In genomic region chr1:204517382-204517781, GRCh38 we compare ENCODE assay signal across 8 cellular contexts. TPM values are rescaled to one million over a fixed set of nuclear protein-coding genes. Genes with fewer than 3 reads are reported as not detected.
DNase-seq lines count a peak whose midpoint lies in the region; ATAC-seq and TF ChIP-seq lines count a peak whose summit lies in the region.
"Not testable (repeated sequence)": the region's sequence is repeated elsewhere in the genome, so short reads cannot be mapped to it uniquely, and the experiment has no call there.

No MANE protein-coding gene starts in this region.

- not testable (repeated sequence) for H3K9me3 Mint-ChIP-seq in CD8-positive, alpha-beta memory T cell

- not testable (repeated sequence) for H3K27me3 Mint-ChIP-seq in CD8-positive, alpha-beta memory T cell

- not testable (repeated sequence) for H3K27ac Mint-ChIP-seq in CD8-positive, alpha-beta memory T cell

- 82 to 92% (median 90%) methylated on average over 19 of the region's 19 CpGs for WGBS in heart left ventricle, 4 donors

- not testable (repeated sequence) for H3K36me3 ChIP-seq in CD8-positive, alpha-beta memory T cell (ENCODE audit: insufficient read depth, low read length); colonic mucosa; mucosa of stomach (ENCODE audit: control insufficient read depth, insufficient read depth, low read length); skeletal muscle satellite cell (ENCODE audit: insufficient read depth, low read length); upper lobe of right lung
- peaks cover 0 to 16% (median 11%) of the 10 kb centered on the region in 9 donors for H3K36me3 ChIP-seq in heart left ventricle

- H3K27ac ChIP-seq in CD8-positive, alpha-beta memory T cell (ENCODE audit: low read depth, low read length): peak overlapping the region; percentile 97
- peak overlapping the region; percentile 92 for H3K27ac ChIP-seq in colonic mucosa
- H3K27ac ChIP-seq in heart left ventricle: peak overlapping the region in 2 of 12 donors; percentile 90 to 98
- peak overlapping the region; percentile 96 for H3K27ac ChIP-seq in upper lobe of right lung

- TF ChIP-seq POLR2A in heart left ventricle (IDR thresholded peaks at IDR 0.05): not testable (repeated sequence)

- TF ChIP-seq CTCF in LNCaP clone FGC (IDR thresholded peaks at IDR 0.05; ENCODE audit: control insufficient read depth, extremely low read depth, insufficient read depth); colonic mucosa (IDR thresholded peaks at IDR 0.05); heart left ventricle (IDR thresholded peaks at IDR 0.05); upper lobe of right lung (IDR thresholded peaks at IDR 0.05): not testable (repeated sequence)

- H3K4me3 Mint-ChIP-seq in CD8-positive, alpha-beta memory T cell: not testable (repeated sequence)

- H3K4me1 Mint-ChIP-seq in CD8-positive, alpha-beta memory T cell: peaks cover 22 to 75% (median 64%) of the 10 kb centered on the region in 3 donors

- CTCF ChIA-PET in CD8-positive, alpha-beta memory T cell (lab: Charles Lee): interaction anchor here (1.0 to 5.8 kb wide), 9 partner anchors 11 to 87 kb away, joined by 3 to 53 read pairs (median 8); partner anchors contain the start of gene PIK3C2B

- H3K9ac ChIP-seq in colonic mucosa (ENCODE audit: low read depth in 2 of 2, low read length in 2 of 2): not testable (repeated sequence)
- H3K9ac ChIP-seq in mucosa of stomach (ENCODE audit: low read length): peak overlapping the region; percentile 83
- H3K9ac ChIP-seq in skeletal muscle satellite cell (ENCODE audit: low read depth, low read length): peak overlapping the region; percentile 95

- not testable (repeated sequence) for H3K9me3 ChIP-seq in CD8-positive, alpha-beta memory T cell (ENCODE audit: low read length); colonic mucosa; heart left ventricle; mucosa of stomach (ENCODE audit: control insufficient read depth, low read length); skeletal muscle satellite cell (replicated peaks; ENCODE audit: low read length); upper lobe of right lung

- DNase-seq in CD8-positive, alpha-beta memory T cell; LNCaP clone FGC (ENCODE audit: low read depth); colonic mucosa; heart left ventricle; upper lobe of right lung: not testable (repeated sequence)
- DNase-seq in activated CD4-positive, alpha-beta T cell treated with anti-CD3 and anti-CD28 coated beads for 48 hours: peak; percentile 58

- H3K27me3 ChIP-seq in CD8-positive, alpha-beta memory T cell (ENCODE audit: insufficient read depth, low read length, poor library complexity, severe bottlenecking); colonic mucosa; heart left ventricle; mucosa of stomach (ENCODE audit: control insufficient read depth, insufficient read depth, low read length); skeletal muscle satellite cell (ENCODE audit: control insufficient read depth, insufficient read depth, low read length); upper lobe of right lung: not testable (repeated sequence)

- ATAC-seq in heart left ventricle, upper lobe of right lung: not testable (repeated sequence)

- H3K4me1 ChIP-seq in CD8-positive, alpha-beta memory T cell (ENCODE audit: insufficient read depth, low read length): peaks cover 83% of the 10 kb centered on the region
- not testable (repeated sequence) for H3K4me1 ChIP-seq in colonic mucosa; mucosa of stomach (ENCODE audit: control insufficient read depth, insufficient read depth, low read length)
- H3K4me1 ChIP-seq in heart left ventricle (peaks cover 3 to 82% (median 38%) of the 10 kb centered on the region in 12 donors), skeletal muscle satellite cell (ENCODE audit: control insufficient read depth, insufficient read depth, low read length) (peaks cover 22% of the 10 kb centered on the region), upper lobe of right lung (peaks cover 35% of the 10 kb centered on the region)

- peaks cover 1 to 31% (median 6%) of the 10 kb centered on the region in 3 donors for H3K36me3 Mint-ChIP-seq in CD8-positive, alpha-beta memory T cell

- intact Hi-C loops in colonic mucosa (cut with DNase I); heart left ventricle (cut with DNase I); upper lobe of right lung (cut with DNase I): not testable (repeated sequence)

- peak overlapping the region; percentile 81 for H3K4me3 ChIP-seq in CD8-positive, alpha-beta memory T cell (ENCODE audit: low read length)
- H3K4me3 ChIP-seq in LNCaP clone FGC (ENCODE audit: low read depth, low read length): peak overlapping the region; percentile 97
- peak overlapping the region; percentile 53 for H3K4me3 ChIP-seq in colonic mucosa
- H3K4me3 ChIP-seq in heart left ventricle: peak overlapping the region in 10 of 12 donors; percentile 53 to 95 (median 78)
- H3K4me3 ChIP-seq in mucosa of stomach (ENCODE audit: low read length): peak overlapping the region; percentile 84
- peak overlapping the region; percentile 94 for H3K4me3 ChIP-seq in skeletal muscle satellite cell (ENCODE audit: low read length)
- peak overlapping the region; percentile 82 for H3K4me3 ChIP-seq in upper lobe of right lung

- POLR2A ChIA-PET in CD8-positive, alpha-beta memory T cell (lab: Charles Lee): interaction anchor here (0.6 to 2.9 kb wide), 5 partner anchors 11 to 29 kb away, joined by 3 to 62 read pairs (median 3); no protein-coding TSS in a partner anchor

- peak overlapping the region; percentile 81 for H3K4me2 ChIP-seq in skeletal muscle satellite cell (ENCODE audit: low read length)

RNA-seq across cellular contexts. Expression of gene MDM4, which starts 1.2 kb away (rescaled TPM):
- 10 to 100 TPM; 80.7 TPM for total RNA-seq in CD8-positive, alpha-beta memory T cell
- 13.6 TPM for polyA plus RNA-seq in CD8-positive, alpha-beta memory T cell
- total RNA-seq in colonic mucosa (10 to 100 TPM; 43.7 to 49.8 TPM), heart left ventricle (10 to 100 TPM in 8 of 9 donors, 1 to 10 TPM in 1; 8.9 to 48.7 (median 33.0) TPM), upper lobe of right lung (84.5 TPM)
- 10 to 100 TPM in 1 of 2 donors, 1 to 10 TPM in 1; 5.7 to 15.0 TPM for polyA plus RNA-seq in heart left ventricle
- total RNA-seq in skeletal muscle satellite cell (2012; rRNA removed): 15.1 and 21.5 TPM in 2 replicates

RNA-seq across cellular contexts. Expression of gene PIK3C2B, which starts 22.8 kb away (rescaled TPM):
- total RNA-seq in CD8-positive, alpha-beta memory T cell: 10 to 100 TPM; 19.4 to 19.6 TPM
- polyA plus RNA-seq in CD8-positive, alpha-beta memory T cell: 2.9 TPM
- total RNA-seq in colonic mucosa (10 to 100 TPM; 67.6 to 85.5 TPM), heart left ventricle (10 to 100 TPM; 12.9 to 42.5 (median 19.8) TPM), upper lobe of right lung (47.3 TPM)
- 10 to 100 TPM in 1 of 2 donors, 1 to 10 TPM in 1; 9.2 to 11.9 TPM for polyA plus RNA-seq in heart left ventricle
- 2.8 and 3.5 TPM in 2 replicates for total RNA-seq in skeletal muscle satellite cell (2012; rRNA removed)
